In the genomic region with DNA sequence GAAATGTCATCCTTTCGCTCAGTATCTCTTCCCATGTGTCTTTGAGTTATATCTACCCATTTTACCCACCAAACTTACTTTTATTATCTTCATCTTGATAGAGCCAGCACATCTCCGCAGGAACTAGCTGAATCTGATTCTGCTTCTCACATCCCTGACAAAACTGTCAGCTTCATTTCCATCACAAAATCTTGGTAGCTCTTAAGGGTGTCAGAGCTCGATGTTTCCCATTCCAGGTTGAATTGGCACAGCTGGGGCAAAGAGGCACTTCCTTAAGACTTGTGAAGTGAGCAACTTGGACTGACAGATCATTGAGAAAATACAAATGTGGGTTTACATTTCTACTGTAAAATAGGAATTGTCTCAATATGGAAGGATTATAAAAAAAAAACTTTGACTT, we compare ENCODE assay signal across 23 cellular contexts.
"Had no signal": no experiment of that assay in that cellular context is flagged by ENCODE, and none has a peak within 500 bp of the region (broad histone marks: within the 10 kb centered on the region; RNA-seq: fewer than 3 reads in every experiment).

No MANE protein-coding gene starts in this region.

- H3K27ac ChIP-seq: dorsolateral prefrontal cortex, heart right ventricle, ovary, right atrium auricular region, sigmoid colon, skin epidermis, stomach, thoracic aorta, transverse colon had no signal

- H3K36me3 ChIP-seq: heart right ventricle, ovary, right atrium auricular region, sigmoid colon, stomach, thoracic aorta, transverse colon had no signal

- H3K9me3 Mint-ChIP-seq: neural crest cell; stimulated activated naive B cell treated with anti-CD40 and anti-IgM and Interleukin-4, amounts not matched to agents 10 μg/mL and 1 μg/mL and 100 μg/mL, for 72 hours had no signal

- H3K36me3 Mint-ChIP-seq: stimulated activated naive B cell treated with anti-CD40 and anti-IgM and Interleukin-4, amounts not matched to agents 10 μg/mL and 1 μg/mL and 100 μg/mL, for 72 hours had no signal

- ATAC-seq: esophagus mucosa; heart right ventricle; left colon; naive thymus-derived CD4-positive, alpha-beta T cell; stimulated activated naive B cell treated with anti-CD40 and anti-IgM and Interleukin-4, amounts not matched to agents 10 μg/mL and 1 μg/mL and 100 μg/mL, for 72 hours had no signal

- H3K4me3 Mint-ChIP-seq: naive thymus-derived CD4-positive, alpha-beta T cell; neural crest cell; stimulated activated naive B cell treated with anti-CD40 and anti-IgM and Interleukin-4, amounts not matched to agents 10 μg/mL and 1 μg/mL and 100 μg/mL, for 72 hours had no signal

- DNase-seq: cortex of kidney; dorsolateral prefrontal cortex; effector CD8-positive, alpha-beta T cell; heart right ventricle; hypothalamus; left colon; naive thymus-derived CD4-positive, alpha-beta T cell; nucleus accumbens; ovary; sigmoid colon; stimulated activated CD4-positive, alpha-beta T cell treated with anti-CD3 and anti-CD28 coated beads, Interleukin-2, amount 100 ng/mL, for 24 hours; stimulated activated CD4-positive, alpha-beta T cell treated with anti-CD3 and anti-CD28 coated beads, Interleukin-4, amount 100 ng/mL, for 4 hours; stimulated activated naive B cell treated with anti-CD40 and anti-IgM and Interleukin-4, amounts not matched to agents 10 μg/mL and 1 μg/mL and 100 μg/mL, for 72 hours; stomach; substantia nigra; transverse colon had no signal

- H3K4me1 Mint-ChIP-seq: naive thymus-derived CD4-positive, alpha-beta T cell; neural crest cell; stimulated activated naive B cell treated with anti-CD40 and anti-IgM and Interleukin-4, amounts not matched to agents 10 μg/mL and 1 μg/mL and 100 μg/mL, for 72 hours had no signal

- H3K27me3 Mint-ChIP-seq: stimulated activated naive B cell treated with anti-CD40 and anti-IgM and Interleukin-4, amounts not matched to agents 10 μg/mL and 1 μg/mL and 100 μg/mL, for 72 hours had no signal

- H3K27me3 ChIP-seq: dorsolateral prefrontal cortex, heart right ventricle, ovary, right atrium auricular region, sigmoid colon, stomach, transverse colon had no signal

- H3K27ac Mint-ChIP-seq: naive thymus-derived CD4-positive, alpha-beta T cell; stimulated activated naive B cell treated with anti-CD40 and anti-IgM and Interleukin-4, amounts not matched to agents 10 μg/mL and 1 μg/mL and 100 μg/mL, for 72 hours had no signal

- FAIRE-seq: endometrium, frontal cortex had no signal

- H3K4me3 ChIP-seq: dorsolateral prefrontal cortex, heart right ventricle, ovary, right atrium auricular region, sigmoid colon, skin epidermis, stomach, thoracic aorta, transverse colon had no signal

- H3K9me3 ChIP-seq: heart right ventricle, ovary, right atrium auricular region, sigmoid colon, stomach, thoracic aorta, transverse colon had no signal

- H3K4me1 ChIP-seq: heart right ventricle, transverse colon had no signal
